In the genomic region with DNA sequence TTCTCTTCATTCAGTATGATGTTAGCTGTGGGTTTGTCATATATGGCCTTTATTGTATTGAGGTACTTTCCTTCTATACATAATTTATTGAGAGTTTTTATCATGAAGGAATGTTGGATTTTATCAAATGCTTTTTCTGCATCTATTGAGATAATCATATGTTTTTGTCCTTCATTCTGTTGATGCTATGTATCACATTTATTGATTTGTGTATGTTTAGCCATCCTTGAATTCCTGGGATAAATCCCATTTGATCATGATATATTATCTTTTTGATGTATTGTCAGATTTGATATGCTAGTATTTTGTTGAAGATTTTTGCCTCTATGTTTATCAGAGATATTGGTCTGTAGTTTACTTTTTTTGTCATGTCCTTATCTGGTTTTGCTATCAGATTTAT, we compare ENCODE assay signal across 11 cellular contexts.
"Had no signal": no experiment of that assay in that cellular context is flagged by ENCODE, and none has a peak within 500 bp of the region (broad histone marks: within the 10 kb centered on the region; RNA-seq: fewer than 3 reads in every experiment).

No MANE protein-coding gene starts in this region.

- H3K9ac ChIP-seq: GM23248 had no signal

- ATAC-seq: GM23338, HCT116 had no signal

- FAIRE-seq: H1, H54 had no signal

- H3K27ac Mint-ChIP-seq: GM23338, H9, HFFc6 had no signal

- H3K4me1 ChIP-seq: HAP-1 had no signal

- H3K36me3 ChIP-seq: HAP-1 had no signal

- H3K4me3 Mint-ChIP-seq: GM23338, H9, HFFc6 had no signal

- H3K4me3 ChIP-seq: GM23248, GM23338, HAP-1 had no signal

- DNase-seq: GM23248, GOT3, H7, H9, HCEC 1CT, HFFc6 had no signal

- H2AFZ ChIP-seq: GM23248, GM23338 had no signal

- H3K4me2 ChIP-seq: GM23338 had no signal

- H3K27ac ChIP-seq: GM23248 had no signal
